1 cellular context compared by ENCODE assay signal in the genomic region with DNA sequence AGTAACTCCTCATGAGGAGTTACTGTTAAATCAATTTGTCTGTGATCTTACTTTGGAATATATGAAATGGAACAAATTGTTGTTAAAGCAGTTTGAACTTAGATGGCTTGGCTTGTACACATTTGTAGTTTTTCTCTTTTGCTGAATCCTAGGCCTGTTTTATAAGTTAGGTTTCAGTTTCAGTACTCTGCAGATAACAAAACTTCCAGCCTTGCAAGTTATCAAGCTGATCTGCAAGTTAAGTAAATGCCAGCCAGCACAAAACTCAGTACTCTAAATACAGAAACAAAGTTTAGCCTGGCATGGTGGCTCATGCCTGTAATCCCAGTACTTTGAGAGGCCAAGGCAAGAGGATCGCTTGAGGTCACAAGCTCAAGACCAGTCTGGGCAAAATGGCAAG.
TF ChIP-seq lines count a peak whose summit lies in the region.

No MANE protein-coding gene starts in this region.

TF ChIP-seq in H1, 55 proteins besides CTCF, POLR2A, EP300 and RAD21:
- TF ChIP-seq SIRT6 (IDR thresholded peaks at IDR 0.05; ENCODE audit: low read length) = no peak
- TF ChIP-seq GTF2F1 (IDR thresholded peaks at IDR 0.05; ENCODE audit: borderline replicate concordance, low read depth, low read length) = no peak
- TF ChIP-seq, protein P1, sequence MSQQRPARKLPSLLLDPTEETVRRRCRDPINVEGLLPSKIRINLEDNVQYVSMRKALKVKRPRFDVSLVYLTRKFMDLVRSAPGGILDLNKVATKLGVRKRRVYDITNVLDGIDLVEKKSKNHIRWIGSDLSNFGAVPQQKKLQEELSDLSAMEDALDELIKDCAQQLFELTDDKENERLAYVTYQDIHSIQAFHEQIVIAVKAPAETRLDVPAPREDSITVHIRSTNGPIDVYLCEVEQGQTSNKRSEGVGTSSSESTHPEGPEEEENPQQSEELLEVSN (IDR thresholded peaks at IDR 0.05) = no peak
- TF ChIP-seq, protein P2, sequence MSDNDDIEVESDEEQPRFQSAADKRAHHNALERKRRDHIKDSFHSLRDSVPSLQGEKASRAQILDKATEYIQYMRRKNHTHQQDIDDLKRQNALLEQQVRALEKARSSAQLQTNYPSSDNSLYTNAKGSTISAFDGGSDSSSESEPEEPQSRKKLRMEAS (IDR thresholded peaks at IDR 0.05) = no peak
- TF ChIP-seq RBBP5 (IDR thresholded peaks at IDR 0.05; ENCODE audit: borderline replicate concordance, low read depth, low read length) = no peak
- TF ChIP-seq TEAD4 (IDR thresholded peaks at IDR 0.05; ENCODE audit: low read depth, low read length) = no peak
- no peak for TF ChIP-seq SP4 (IDR thresholded peaks at IDR 0.05; ENCODE audit: low read length)
- TF ChIP-seq YY1 (IDR thresholded peaks at IDR 0.05; ENCODE audit: low read depth, low read length) = no peak
- no peak for TF ChIP-seq FOSL1 (IDR thresholded peaks at IDR 0.05; ENCODE audit: insufficient read depth, low read depth, low read length)
- no peak for TF ChIP-seq CREB1 (IDR thresholded peaks at IDR 0.05)
- no peak for TF ChIP-seq SP1 (IDR thresholded peaks at IDR 0.05; ENCODE audit: low read depth, low read length)
- TF ChIP-seq PHF8 (conservative IDR thresholded peaks at IDR 0.05; ENCODE audit: low read depth, low read length) = no peak
- TF ChIP-seq, protein P3, sequence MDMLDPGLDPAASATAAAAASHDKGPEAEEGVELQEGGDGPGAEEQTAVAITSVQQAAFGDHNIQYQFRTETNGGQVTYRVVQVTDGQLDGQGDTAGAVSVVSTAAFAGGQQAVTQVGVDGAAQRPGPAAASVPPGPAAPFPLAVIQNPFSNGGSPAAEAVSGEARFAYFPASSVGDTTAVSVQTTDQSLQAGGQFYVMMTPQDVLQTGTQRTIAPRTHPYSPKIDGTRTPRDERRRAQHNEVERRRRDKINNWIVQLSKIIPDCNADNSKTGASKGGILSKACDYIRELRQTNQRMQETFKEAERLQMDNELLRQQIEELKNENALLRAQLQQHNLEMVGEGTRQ (IDR thresholded peaks at IDR 0.05; ENCODE audit: low read length) = no peak
- TF ChIP-seq RXRA (IDR thresholded peaks at IDR 0.05; ENCODE audit: insufficient read depth, low read depth, low read length) = no peak
- no peak for TF ChIP-seq NRF1 (IDR thresholded peaks at IDR 0.05; ENCODE audit: low read depth, low read length)
- no peak for TF ChIP-seq TAF1 (IDR thresholded peaks at IDR 0.05; ENCODE audit: low read depth, low read length)
- TF ChIP-seq KDM4A (IDR thresholded peaks at IDR 0.05; ENCODE audit: low read depth, low read length, severe bottlenecking) = no peak
- TF ChIP-seq TAF7 (optimal IDR thresholded peaks at IDR 0.05; ENCODE audit: borderline replicate concordance, low read depth, low read length) = no peak
- no peak for TF ChIP-seq CHD1 (IDR thresholded peaks at IDR 0.05; ENCODE audit: low read depth, low read length)
- no peak for TF ChIP-seq CTBP2 (IDR thresholded peaks at IDR 0.05; ENCODE audit: borderline replicate concordance, insufficient read depth, insufficient read length, low read length)
